Comparison of ENCODE assay signal across 10 cellular contexts in genomic region chr18:34595673-34596072, GRCh38.
A peak's percentile ranks its signal among the peaks of the same experiment; 100 is the strongest.
DNase-seq lines count a peak whose midpoint lies in the region; ATAC-seq, FAIRE-seq and TF ChIP-seq lines count a peak whose summit lies in the region.
"Had no signal": no experiment of that assay in that cellular context is flagged by ENCODE, and none has a peak within 500 bp of the region (broad histone marks: within the 10 kb centered on the region; RNA-seq: fewer than 3 reads in every experiment).

No MANE protein-coding gene starts in this region.

- H3K4me3 ChIP-seq in astrocyte (ENCODE audit: insufficient read depth, low read depth, low read length) (no peak overlapping the region), liver (ENCODE audit: low read depth in 1 of 3, low read length in 3 of 3) (no peak overlapping the region)

- no peaks in the 10 kb centered on the region for H3K27me3 Mint-ChIP-seq in astrocyte (ENCODE audit: low read depth, unreplicated experiment)
- H3K27me3 Mint-ChIP-seq in stimulated activated naive B cell treated with anti-CD40 and anti-IgM and Interleukin-4, amounts not matched to agents 10 μg/mL and 1 μg/mL and 100 μg/mL, for 72 hours, result no peaks in the 10 kb centered on the region

- FAIRE-seq in astrocyte (lab: Jason Lieb, UNC), result no peak

- H3K27ac ChIP-seq in astrocyte (ENCODE audit: low read depth, low read length) (no peak overlapping the region), liver (ENCODE audit: low read depth in 1 of 2, low read length in 2 of 2) (no peak overlapping the region)

- TF ChIP-seq CTCF in astrocyte (IDR thresholded peaks at IDR 0.05; ENCODE audit: insufficient read depth, low read depth, low read length) (peak; percentile 20), liver (IDR thresholded peaks at IDR 0.05; ENCODE audit: low read depth, low read length, missing input control) (no peak)

- ATAC-seq in GM18907 (IDR thresholded peaks at IDR 0.05; ENCODE audit: unreplicated experiment), result no peak
- no peak for ATAC-seq in stimulated activated naive B cell treated with anti-CD40 and anti-IgM and Interleukin-4, amounts not matched to agents 10 μg/mL and 1 μg/mL and 100 μg/mL, for 72 hours (replicated peaks)
- ATAC-seq in GM19455 (IDR thresholded peaks at IDR 0.05; ENCODE audit: unreplicated experiment), result no peak

- H3K4me3 Mint-ChIP-seq in astrocyte (ENCODE audit: unreplicated experiment), result no peak overlapping the region
- H3K4me3 Mint-ChIP-seq in stimulated activated naive B cell treated with anti-CD40 and anti-IgM and Interleukin-4, amounts not matched to agents 10 μg/mL and 1 μg/mL and 100 μg/mL, for 72 hours, result no peak overlapping the region
- H3K4me3 Mint-ChIP-seq: dendritic cell treated with granulocyte-macrophage colony-stimulating factor and Interleukin-4, amounts not matched to agents 40 ng/mL and 50 ng/mL, for 4 days had no signal

- H3K36me3 ChIP-seq in astrocyte (ENCODE audit: insufficient read depth, low read length) (no peaks in the 10 kb centered on the region), liver (ENCODE audit: control insufficient read depth in 4 of 4, insufficient read depth in 3 of 4, low read depth in 1 of 4, low read length in 3 of 4) (no peaks in the 10 kb centered on the region)

- H3K79me2 ChIP-seq in astrocyte (ENCODE audit: insufficient read depth, low read length), result no peaks in the 10 kb centered on the region

- H3K9ac ChIP-seq in astrocyte (ENCODE audit: low read length) (no peak overlapping the region), liver (ENCODE audit: low read depth in 1 of 2, low read length in 2 of 2) (no peak overlapping the region)

- peaks cover 3% of the 10 kb centered on the region for H3K9me3 Mint-ChIP-seq in astrocyte (ENCODE audit: unreplicated experiment)
- H3K9me3 Mint-ChIP-seq in stimulated activated naive B cell treated with anti-CD40 and anti-IgM and Interleukin-4, amounts not matched to agents 10 μg/mL and 1 μg/mL and 100 μg/mL, for 72 hours, result peaks cover 0 to 2% of the 10 kb centered on the region in 2 donors
- H3K9me3 Mint-ChIP-seq: dendritic cell treated with granulocyte-macrophage colony-stimulating factor and Interleukin-4, amounts not matched to agents 40 ng/mL and 50 ng/mL, for 4 days had no signal

- H2AFZ ChIP-seq in astrocyte (ENCODE audit: low read depth, low read length), result no peak overlapping the region

- H3K27ac Mint-ChIP-seq in astrocyte (ENCODE audit: unreplicated experiment), result peak overlapping the region; percentile 4
- H3K27ac Mint-ChIP-seq in stimulated activated naive B cell treated with anti-CD40 and anti-IgM and Interleukin-4, amounts not matched to agents 10 μg/mL and 1 μg/mL and 100 μg/mL, for 72 hours, result no peak overlapping the region
- H3K27ac Mint-ChIP-seq: dendritic cell treated with granulocyte-macrophage colony-stimulating factor and Interleukin-4, amounts not matched to agents 40 ng/mL and 50 ng/mL, for 4 days had no signal

- H3K4me2 ChIP-seq in astrocyte (ENCODE audit: low read length), result no peak overlapping the region

- H3K4me1 ChIP-seq in astrocyte (ENCODE audit: insufficient read depth, low read length), result no peaks in the 10 kb centered on the region
- H3K4me1 ChIP-seq in liver (ENCODE audit: control insufficient read depth in 4 of 4, insufficient read depth in 4 of 4, low read length in 3 of 4), result peaks cover 0 to 3% (median 0%) of the 10 kb centered on the region in 4 donors

- no peaks in the 10 kb centered on the region for H3K36me3 Mint-ChIP-seq in astrocyte (ENCODE audit: low read depth, unreplicated experiment)
- H3K36me3 Mint-ChIP-seq in stimulated activated naive B cell treated with anti-CD40 and anti-IgM and Interleukin-4, amounts not matched to agents 10 μg/mL and 1 μg/mL and 100 μg/mL, for 72 hours, result no peaks in the 10 kb centered on the region

- DNase-seq in COLO668 (lab: John Stamatoyannopoulos, UW; ENCODE audit: unreplicated experiment) (peak; percentile 26), NCI-H1105 (lab: John Stamatoyannopoulos, UW) (peak; percentile 22), astrocyte (ENCODE audit: low read depth) (peak; percentile 11), MV-4-11 (lab: John Stamatoyannopoulos, UW) (no peak)
- no peak for DNase-seq in stimulated activated naive B cell treated with anti-CD40 and anti-IgM and Interleukin-4, amounts not matched to agents 10 μg/mL and 1 μg/mL and 100 μg/mL, for 72 hours
- DNase-seq: T-helper 2 cell had no signal

- WGBS in liver, result 69% methylated on average over 2 of the region's 2 CpGs

- H3K9me3 ChIP-seq in astrocyte (ENCODE audit: insufficient read depth, low read depth, low read length), result no peaks in the 10 kb centered on the region
- no peaks in the 10 kb centered on the region for H3K9me3 ChIP-seq in liver (ENCODE audit: control insufficient read depth in 4 of 4, low read length in 3 of 4)

- TF ChIP-seq RAD21 in liver (IDR thresholded peaks at IDR 0.05), result peak; percentile 11 to 27

- peaks cover 24% of the 10 kb centered on the region for H3K4me1 Mint-ChIP-seq in astrocyte (ENCODE audit: low read depth, unreplicated experiment)
- H3K4me1 Mint-ChIP-seq in stimulated activated naive B cell treated with anti-CD40 and anti-IgM and Interleukin-4, amounts not matched to agents 10 μg/mL and 1 μg/mL and 100 μg/mL, for 72 hours, result no peaks in the 10 kb centered on the region

- no peaks in the 10 kb centered on the region for H4K20me1 ChIP-seq in astrocyte (ENCODE audit: insufficient read depth, low read length)

- no peaks in the 10 kb centered on the region for H3K27me3 ChIP-seq in astrocyte (ENCODE audit: insufficient read depth, low read length)
- no peaks in the 10 kb centered on the region for H3K27me3 ChIP-seq in liver (ENCODE audit: control insufficient read depth in 4 of 4, insufficient read depth in 4 of 4, low read length in 3 of 4)

TF ChIP-seq in liver, 16 proteins besides CTCF, POLR2A, EP300 and RAD21:
- TF ChIP-seq FOXA2 (IDR thresholded peaks at IDR 0.05), result no peak
- no peak for TF ChIP-seq TAF1 (conservative IDR thresholded peaks at IDR 0.05)
- no peak for TF ChIP-seq HNF4A (conservative IDR thresholded peaks at IDR 0.05)
- TF ChIP-seq, protein P1, sequence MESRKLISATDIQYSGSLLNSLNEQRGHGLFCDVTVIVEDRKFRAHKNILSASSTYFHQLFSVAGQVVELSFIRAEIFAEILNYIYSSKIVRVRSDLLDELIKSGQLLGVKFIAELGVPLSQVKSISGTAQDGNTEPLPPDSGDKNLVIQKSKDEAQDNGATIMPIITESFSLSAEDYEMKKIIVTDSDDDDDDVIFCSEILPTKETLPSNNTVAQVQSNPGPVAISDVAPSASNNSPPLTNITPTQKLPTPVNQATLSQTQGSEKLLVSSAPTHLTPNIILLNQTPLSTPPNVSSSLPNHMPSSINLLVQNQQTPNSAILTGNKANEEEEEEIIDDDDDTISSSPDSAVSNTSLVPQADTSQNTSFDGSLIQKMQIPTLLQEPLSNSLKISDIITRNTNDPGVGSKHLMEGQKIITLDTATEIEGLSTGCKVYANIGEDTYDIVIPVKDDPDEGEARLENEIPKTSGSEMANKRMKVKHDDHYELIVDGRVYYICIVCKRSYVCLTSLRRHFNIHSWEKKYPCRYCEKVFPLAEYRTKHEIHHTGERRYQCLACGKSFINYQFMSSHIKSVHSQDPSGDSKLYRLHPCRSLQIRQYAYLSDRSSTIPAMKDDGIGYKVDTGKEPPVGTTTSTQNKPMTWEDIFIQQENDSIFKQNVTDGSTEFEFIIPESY (IDR thresholded peaks at IDR 0.05), result no peak
- TF ChIP-seq GABPA (IDR thresholded peaks at IDR 0.05 in 1 of 2, conservative IDR thresholded peaks at IDR 0.05 in 1 of 2), result no peak
- TF ChIP-seq, protein P2, sequence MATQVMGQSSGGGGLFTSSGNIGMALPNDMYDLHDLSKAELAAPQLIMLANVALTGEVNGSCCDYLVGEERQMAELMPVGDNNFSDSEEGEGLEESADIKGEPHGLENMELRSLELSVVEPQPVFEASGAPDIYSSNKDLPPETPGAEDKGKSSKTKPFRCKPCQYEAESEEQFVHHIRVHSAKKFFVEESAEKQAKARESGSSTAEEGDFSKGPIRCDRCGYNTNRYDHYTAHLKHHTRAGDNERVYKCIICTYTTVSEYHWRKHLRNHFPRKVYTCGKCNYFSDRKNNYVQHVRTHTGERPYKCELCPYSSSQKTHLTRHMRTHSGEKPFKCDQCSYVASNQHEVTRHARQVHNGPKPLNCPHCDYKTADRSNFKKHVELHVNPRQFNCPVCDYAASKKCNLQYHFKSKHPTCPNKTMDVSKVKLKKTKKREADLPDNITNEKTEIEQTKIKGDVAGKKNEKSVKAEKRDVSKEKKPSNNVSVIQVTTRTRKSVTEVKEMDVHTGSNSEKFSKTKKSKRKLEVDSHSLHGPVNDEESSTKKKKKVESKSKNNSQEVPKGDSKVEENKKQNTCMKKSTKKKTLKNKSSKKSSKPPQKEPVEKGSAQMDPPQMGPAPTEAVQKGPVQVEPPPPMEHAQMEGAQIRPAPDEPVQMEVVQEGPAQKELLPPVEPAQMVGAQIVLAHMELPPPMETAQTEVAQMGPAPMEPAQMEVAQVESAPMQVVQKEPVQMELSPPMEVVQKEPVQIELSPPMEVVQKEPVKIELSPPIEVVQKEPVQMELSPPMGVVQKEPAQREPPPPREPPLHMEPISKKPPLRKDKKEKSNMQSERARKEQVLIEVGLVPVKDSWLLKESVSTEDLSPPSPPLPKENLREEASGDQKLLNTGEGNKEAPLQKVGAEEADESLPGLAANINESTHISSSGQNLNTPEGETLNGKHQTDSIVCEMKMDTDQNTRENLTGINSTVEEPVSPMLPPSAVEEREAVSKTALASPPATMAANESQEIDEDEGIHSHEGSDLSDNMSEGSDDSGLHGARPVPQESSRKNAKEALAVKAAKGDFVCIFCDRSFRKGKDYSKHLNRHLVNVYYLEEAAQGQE (IDR thresholded peaks at IDR 0.05), result no peak

Comparison
In these comparisons a context has a peak if more than half of its experiments do, and no peak if none do; other contexts are left out.
1. DNase-seq: peak in COLO668 (single experiment), NCI-H1105 (single experiment) and astrocyte (single experiment); none in MV-4-11 (single experiment) and stimulated activated naive B cell treated with anti-CD40 and anti-IgM and Interleukin-4, amounts not matched to agents 10 μg/mL and 1 μg/mL and 100 μg/mL, for 72 hours (single experiment).